Comparison of ENCODE assay signal across 1 cellular context in the genomic region with DNA sequence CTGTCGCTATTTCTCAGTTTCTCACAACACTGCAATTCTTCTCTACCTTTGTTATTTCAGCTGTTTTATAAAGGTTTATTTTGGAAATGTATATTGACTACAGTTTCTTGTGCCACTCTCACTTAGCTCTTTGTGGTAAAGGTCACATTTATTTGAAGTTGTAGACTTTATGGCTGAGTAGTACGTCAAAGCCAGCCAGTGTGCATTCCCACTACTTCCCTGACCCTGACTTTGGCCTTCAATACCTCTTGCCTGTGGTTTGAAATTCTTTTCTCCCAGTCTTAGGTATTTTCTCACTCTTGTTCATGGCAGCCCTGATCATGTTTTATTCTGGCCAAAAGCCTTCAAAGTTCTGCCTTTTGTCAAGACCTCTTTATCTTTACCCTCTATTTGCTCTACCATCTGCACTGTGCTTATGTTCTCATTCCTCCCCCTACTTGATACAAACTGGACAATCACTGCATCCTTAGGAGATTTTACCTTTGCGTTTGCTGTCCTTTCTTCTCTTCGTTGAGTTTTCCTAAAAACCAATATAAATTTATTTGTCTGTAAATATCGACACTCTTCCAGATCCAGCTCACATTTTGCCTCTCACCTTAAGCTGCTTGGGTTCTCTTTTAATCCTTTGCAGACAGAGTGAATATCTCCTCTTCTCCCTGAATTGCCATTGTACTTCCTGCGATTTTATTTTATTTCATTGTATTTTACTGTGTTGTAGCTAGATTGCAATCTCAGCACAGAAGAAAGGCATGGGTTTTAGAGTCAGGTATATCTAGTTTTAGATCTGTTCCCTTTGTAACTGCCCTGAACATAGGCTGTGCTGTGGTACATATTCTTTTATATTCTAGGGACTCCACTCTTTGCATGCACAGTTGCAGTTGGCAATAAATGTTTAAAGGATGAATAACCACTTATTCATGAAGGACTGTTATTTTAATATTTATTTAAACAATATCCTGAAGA.
TF ChIP-seq lines count a peak whose summit lies in the region.

No MANE protein-coding gene starts in this region.

TF ChIP-seq in HCT116, 20 proteins besides CTCF, POLR2A, EP300 and RAD21:
- TF ChIP-seq, protein P1, sequence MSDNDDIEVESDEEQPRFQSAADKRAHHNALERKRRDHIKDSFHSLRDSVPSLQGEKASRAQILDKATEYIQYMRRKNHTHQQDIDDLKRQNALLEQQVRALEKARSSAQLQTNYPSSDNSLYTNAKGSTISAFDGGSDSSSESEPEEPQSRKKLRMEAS (IDR thresholded peaks at IDR 0.05): no peak
- TF ChIP-seq TCF7L2 (IDR thresholded peaks at IDR 0.05; ENCODE audit: borderline replicate concordance, extremely low read depth, insufficient read depth, insufficient read length) (no peak), POLR2AphosphoS5 (IDR thresholded peaks at IDR 0.05; ENCODE audit: low read depth, low read length) (no peak), SP1 (IDR thresholded peaks at IDR 0.05; ENCODE audit: low read depth) (no peak), CBX3 (IDR thresholded peaks at IDR 0.05; ENCODE audit: low read depth) (no peak), FOSL1 (IDR thresholded peaks at IDR 0.05; ENCODE audit: low read depth) (no peak), JUND (IDR thresholded peaks at IDR 0.05) (no peak), ELF1 (IDR thresholded peaks at IDR 0.05; ENCODE audit: borderline replicate concordance, low read depth) (no peak), EZH2phosphoT487 (IDR thresholded peaks at IDR 0.05; ENCODE audit: borderline replicate concordance) (no peak), YY1 (IDR thresholded peaks at IDR 0.05; ENCODE audit: extremely low read depth, insufficient replicate concordance, low read depth, low read length) (no peak), ZNF274 (IDR thresholded peaks at IDR 0.05; ENCODE audit: low read depth, low read length) (no peak), CEBPB (IDR thresholded peaks at IDR 0.05; ENCODE audit: low read depth) (no peak), SIN3A (IDR thresholded peaks at IDR 0.05; ENCODE audit: low read depth) (no peak), EGR1 (IDR thresholded peaks at IDR 0.05; ENCODE audit: low read depth) (no peak)
